ENCODE assay signal across 1 cellular context in genomic region chr17:49576121-49576905, GRCh38.
TF ChIP-seq lines count a peak whose summit lies in the region.

No MANE protein-coding gene starts in this region.

TF ChIP-seq in GM23338, 12 proteins besides CTCF, POLR2A, EP300 and RAD21 (continued from another document):
- TF ChIP-seq ZNF462 (CRISPR knock-in tag; IDR thresholded peaks at IDR 0.05), result no peak
- TF ChIP-seq ZNF331 (CRISPR knock-in tag; IDR thresholded peaks at IDR 0.05; ENCODE audit: low read depth), result no peak
- TF ChIP-seq POLR2AphosphoS5 (IDR thresholded peaks at IDR 0.05; ENCODE audit: low read depth), result peak; percentile 37; the same call in 1 of the 2 replicates
TF ChIP-seq in GM23338: peak in this region for 2.
